In the genomic region with DNA sequence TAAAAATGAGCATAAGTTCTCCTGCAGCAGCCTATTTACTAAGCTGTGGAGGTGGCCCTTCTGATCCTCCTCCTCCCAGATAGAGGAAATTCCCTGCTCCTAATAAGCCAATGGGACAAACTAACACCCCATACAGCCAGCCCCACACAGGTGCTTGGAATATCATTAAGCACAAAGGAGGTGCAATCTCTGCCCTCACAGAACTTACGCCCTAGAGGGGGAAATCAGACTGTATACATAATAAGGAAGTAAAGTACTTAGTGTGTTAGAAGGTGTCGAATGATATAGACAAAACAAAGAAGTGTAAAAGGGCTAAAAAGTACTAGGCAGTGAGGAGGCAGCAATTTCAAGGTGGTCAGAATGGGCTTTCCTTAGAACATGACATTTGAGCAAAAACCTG, we compare ENCODE assay signal across 16 cellular contexts. TPM values are rescaled to one million over a fixed set of nuclear protein-coding genes. Genes with fewer than 3 reads are reported as not detected.
DNase-seq lines count a peak whose midpoint lies in the region; ATAC-seq and TF ChIP-seq lines count a peak whose summit lies in the region.
"Had no signal": no experiment of that assay in that cellular context is flagged by ENCODE, and none has a peak within 500 bp of the region (broad histone marks: within the 10 kb centered on the region; RNA-seq: fewer than 3 reads in every experiment).

No MANE protein-coding gene starts in this region.

- H3K9me3 Mint-ChIP-seq in activated B cell treated with CpG ODN at 0.5 μM for 24 hours: no peaks in the 10 kb centered on the region
- H3K9me3 Mint-ChIP-seq in Calu3 (ENCODE audit: low read depth, unreplicated experiment): no peaks in the 10 kb centered on the region
- H3K9me3 Mint-ChIP-seq: activated CD4-positive, alpha-beta memory T cell treated with anti-CD3 and anti-CD28 coated beads, Interleukin-2, amount 10 ng/mL, durations not matched to agents 7 days and 5 days had no signal

- ATAC-seq in GM21381 (IDR thresholded peaks at IDR 0.05; ENCODE audit: unreplicated experiment): peak; percentile 26
- peak; percentile 8 for ATAC-seq in HG03196 (IDR thresholded peaks at IDR 0.05; ENCODE audit: unreplicated experiment)
- peak; percentile 31 for ATAC-seq in activated B cell treated with CpG ODN at 0.5 μM for 24 hours (ENCODE audit: low read depth)

- CTCF ChIA-PET in activated B cell treated with CpG ODN at 0.5 μM for 24 hours (lab: Charles Lee) (interaction anchor here (1.3 to 2.1 kb wide), 4 partner anchors 10 to 233 kb away, joined by 3 to 8 read pairs (median 6); no protein-coding TSS in a partner anchor), Calu3 (lab: Charles Lee) (no interaction called here)

- no peaks in the 10 kb centered on the region for H3K36me3 ChIP-seq in spleen

- 40 to 60% (median 50%) methylated on average over 2 of the region's 2 CpGs for WGBS in spleen, 5 donors

- intact Hi-C loops in activated B cell treated with CpG ODN at 0.5 μM for 24 hours (cut with micrococcal nuclease) (loop anchor here (2.0 kb wide), 2 partner anchors 16 to 72 kb away; a partner anchor contains a TSS), spleen (cut with DNase I; ENCODE audit: low total_unique reads) (no loop called here), Calu3 (cut with micrococcal nuclease; ENCODE audit: unreplicated experiment) (no loop called here), head of caudate nucleus (cut with DNase I) (no loop called here)

- no peaks in the 10 kb centered on the region for H3K27me3 Mint-ChIP-seq in activated B cell treated with CpG ODN at 0.5 μM for 24 hours
- peaks cover 8% of the 10 kb centered on the region for H3K27me3 Mint-ChIP-seq in Calu3 (ENCODE audit: unreplicated experiment)

- peaks cover 43% of the 10 kb centered on the region for H3K4me1 Mint-ChIP-seq in activated B cell treated with CpG ODN at 0.5 μM for 24 hours
- H3K4me1 Mint-ChIP-seq in Calu3 (ENCODE audit: low read depth, unreplicated experiment): no peaks in the 10 kb centered on the region
- H3K4me1 Mint-ChIP-seq: activated CD4-positive, alpha-beta memory T cell treated with anti-CD3 and anti-CD28 coated beads, Interleukin-2, amount 10 ng/mL, durations not matched to agents 7 days and 5 days; CD4-positive, CD25-positive, alpha-beta regulatory T cell had no signal

- H3K9me3 ChIP-seq in spleen: no peaks in the 10 kb centered on the region

- peak overlapping the region in 7 of 8 donors; percentile 16 to 71 (median 48) for H3K27ac ChIP-seq in spleen

- TF ChIP-seq CTCF in activated B cell treated with CpG ODN at 0.5 μM for 24 hours (IDR thresholded peaks at IDR 0.05): no peak
- no peak for TF ChIP-seq CTCF in spleen (IDR thresholded peaks at IDR 0.05 in 8 of 11, conservative IDR thresholded peaks at IDR 0.05 in 3 of 11)
- no peak for TF ChIP-seq CTCF in Calu3 (IDR thresholded peaks at IDR 0.05; ENCODE audit: unreplicated experiment)

- POLR2A ChIA-PET in activated B cell treated with CpG ODN at 0.5 μM for 24 hours (lab: Charles Lee): interaction anchor here (0.6 to 1.5 kb wide), 5 partner anchors 27 to 135 kb away, joined by 3 to 5 read pairs (median 3); a partner anchor contains a TSS

- peak overlapping the region; percentile 56 for H3K4me3 Mint-ChIP-seq in activated B cell treated with CpG ODN at 0.5 μM for 24 hours
- H3K4me3 Mint-ChIP-seq in Calu3 (ENCODE audit: low read depth, unreplicated experiment): no peak overlapping the region
- H3K4me3 Mint-ChIP-seq: activated CD4-positive, alpha-beta memory T cell treated with anti-CD3 and anti-CD28 coated beads, Interleukin-2, amount 10 ng/mL, durations not matched to agents 7 days and 5 days; CD4-positive, CD25-positive, alpha-beta regulatory T cell had no signal

- peak overlapping the region; percentile 89 for H3K27ac Mint-ChIP-seq in activated B cell treated with CpG ODN at 0.5 μM for 24 hours
- H3K27ac Mint-ChIP-seq in Calu3 (ENCODE audit: unreplicated experiment): no peak overlapping the region
- H3K27ac Mint-ChIP-seq: activated CD4-positive, alpha-beta memory T cell treated with anti-CD3 and anti-CD28 coated beads, Interleukin-2, amount 10 ng/mL, durations not matched to agents 7 days and 5 days; CD4-positive, CD25-positive, alpha-beta regulatory T cell had no signal

- no peak overlapping the region for H3K4me3 ChIP-seq in spleen

- BruUV-seq in Calu3 (replicated peaks; lab: Mats Ljungman, UMichigan): no TSS peak

- peaks cover 0 to 18% (median 4%) of the 10 kb centered on the region in 6 donors for H3K4me1 ChIP-seq in spleen

- no peak for TF ChIP-seq POLR2A in spleen (IDR thresholded peaks at IDR 0.05)

- H3K36me3 Mint-ChIP-seq in activated B cell treated with CpG ODN at 0.5 μM for 24 hours (ENCODE audit: low read depth) (no peaks in the 10 kb centered on the region), Calu3 (ENCODE audit: insufficient read depth, unreplicated experiment) (no peaks in the 10 kb centered on the region)
- H3K36me3 Mint-ChIP-seq: CD4-positive, CD25-positive, alpha-beta regulatory T cell had no signal

- DNase-seq in activated B cell treated with CpG ODN at 0.5 μM for 24 hours (no peak), spleen (no peak), SKM-1 treated with dmso at 0.1 percent for 144 hours (lab: John Stamatoyannopoulos, UW; ENCODE audit: unreplicated experiment) (no peak), Calu3 (no peak), head of caudate nucleus (no peak)
- DNase-seq: activated CD4-positive, alpha-beta memory T cell treated with anti-CD3 and anti-CD28 coated beads, Interleukin-2, amount 10 ng/mL, durations not matched to agents 7 days and 5 days; CD4-positive, CD25-positive, alpha-beta regulatory T cell; NCI-H1436; NCI-H345 had no signal

- no peaks in the 10 kb centered on the region for H3K27me3 ChIP-seq in spleen (replicated peaks in 1 of 7)

RNA-seq across cellular contexts. Expression of a gene that starts 5.8 kb away (rescaled TPM):
- total RNA-seq in activated B cell treated with CpG ODN at 0.5 μM for 24 hours: not detected in 2 replicates
- not detected for total RNA-seq in spleen
- polyA plus RNA-seq in spleen: under 1 TPM in 1 of 3 donors, not detected in 2; 0.10 TPM
- not detected in 2 replicates for total RNA-seq in Calu3 (2022)
- total RNA-seq: activated CD4-positive, alpha-beta memory T cell treated with anti-CD3 and anti-CD28 coated beads, Interleukin-2, amount 10 ng/mL, durations not matched to agents 7 days and 5 days; CD4-positive, CD25-positive, alpha-beta regulatory T cell; chondrocyte; glomerular endothelial cell; mucosa of gallbladder; posterior vena cava; SK-MEL-5 had no signal
- polyA plus RNA-seq: CD4-positive, CD25-positive, alpha-beta regulatory T cell had no signal

RNA-seq across cellular contexts. Expression of a gene that starts 16.8 kb away (rescaled TPM):
- total RNA-seq in activated B cell treated with CpG ODN at 0.5 μM for 24 hours (not detected in 2 replicates), spleen (not detected), Calu3 (2022) (not detected in 2 replicates)
- not detected for polyA plus RNA-seq in spleen
- total RNA-seq: activated CD4-positive, alpha-beta memory T cell treated with anti-CD3 and anti-CD28 coated beads, Interleukin-2, amount 10 ng/mL, durations not matched to agents 7 days and 5 days; CD4-positive, CD25-positive, alpha-beta regulatory T cell; chondrocyte; glomerular endothelial cell; mucosa of gallbladder; posterior vena cava; SK-MEL-5 had no signal
- polyA plus RNA-seq: CD4-positive, CD25-positive, alpha-beta regulatory T cell had no signal

RNA-seq across cellular contexts. Expression of a gene that starts 42.8 kb away (rescaled TPM):
- total RNA-seq in activated B cell treated with CpG ODN at 0.5 μM for 24 hours (1,910 and 2,024 TPM in 2 replicates), spleen (100 to 1,000 TPM; 237 to 532 (median 344) TPM), Calu3 (2022) (not detected in 2 replicates)
- polyA plus RNA-seq in spleen: 1,000 to 10,000 TPM in 1 of 3 donors, 100 to 1,000 TPM in 2; 575 to 1,116 (median 717) TPM
- total RNA-seq: activated CD4-positive, alpha-beta memory T cell treated with anti-CD3 and anti-CD28 coated beads, Interleukin-2, amount 10 ng/mL, durations not matched to agents 7 days and 5 days; chondrocyte; glomerular endothelial cell; SK-MEL-5 had no signal

Comparison
In these comparisons a context has a peak if more than half of its experiments do, and no peak if none do; other contexts are left out.
1. RNA of a gene that starts 42.8 kb away (total RNA-seq): 1,910 to 2,024 TPM in activated B cell treated with CpG ODN at 0.5 μM for 24 hours and 237 to 532 TPM in spleen; not detected in Calu3; every median in the first group is over 100 times any median in the second.
2. Peak in every context shown above with its lines, with median percentiles within 50 percentile points of each other: ATAC-seq.